18 cellular contexts compared by ENCODE assay signal in the genomic region with DNA sequence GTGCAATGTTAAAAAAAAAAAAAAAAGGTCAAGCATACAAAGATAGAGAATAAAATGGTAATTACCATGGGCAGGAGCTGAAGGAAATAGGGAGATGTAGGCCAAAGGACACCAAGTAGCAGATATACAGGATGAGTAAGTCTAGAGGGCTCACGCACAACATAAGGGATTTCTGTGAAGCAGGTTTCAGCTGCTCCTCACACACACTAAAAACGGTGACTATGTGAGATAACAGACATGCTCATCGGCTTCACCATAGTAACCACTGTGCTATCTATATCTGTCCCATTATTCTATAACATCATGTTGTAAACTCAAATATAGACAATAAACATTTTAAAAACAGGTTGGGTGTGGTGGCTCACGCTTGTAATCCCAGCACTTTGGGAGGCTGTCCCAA.
"Had no signal": no experiment of that assay in that cellular context is flagged by ENCODE, and none has a peak within 500 bp of the region (broad histone marks: within the 10 kb centered on the region; RNA-seq: fewer than 3 reads in every experiment).

No MANE protein-coding gene starts in this region.

- H3K27ac ChIP-seq: coronary artery, esophagus squamous epithelium, left lung, neutrophil had no signal

- ATAC-seq: left lung had no signal

- H3K4me3 Mint-ChIP-seq: naive thymus-derived CD4-positive, alpha-beta T cell; T-helper 1 cell treated with Interleukin-12 subunit alpha and Interleukin-12 subunit beta and Interleukin-4 antibody, amounts not matched to agents 30 μg/mL and 1 μg/mL, for 36 hours; type B pancreatic cell had no signal

- DNase-seq: activated CD4-positive, alpha-beta T cell treated with anti-CD3 and anti-CD28 coated beads, Interleukin-2, amount 50 U/mL, for 1 hour; activated CD4-positive, CD25-positive, alpha-beta regulatory T cell; central memory CD4-positive, alpha-beta T cell; effector CD4-positive, alpha-beta T cell; esophagus squamous epithelium; hippocampal formation; kidney; left lung; mammary epithelial cell; naive thymus-derived CD4-positive, alpha-beta T cell; SIG-M5; stimulated activated CD4-positive, alpha-beta T cell treated with anti-CD3 and anti-CD28 coated beads, Interleukin-12 subunit alpha, Interleukin-12 subunit beta, amount 100 ng/mL, for 4 hours; stimulated activated naive CD4-positive, alpha-beta T cell had no signal

- H3K9me3 Mint-ChIP-seq: brain; T-helper 1 cell treated with Interleukin-12 subunit alpha and Interleukin-12 subunit beta and Interleukin-4 antibody, amounts not matched to agents 30 μg/mL and 1 μg/mL, for 36 hours; type B pancreatic cell had no signal

- H3K27ac Mint-ChIP-seq: T-helper 1 cell treated with Interleukin-12 subunit alpha and Interleukin-12 subunit beta and Interleukin-4 antibody, amounts not matched to agents 30 μg/mL and 1 μg/mL, for 36 hours; type B pancreatic cell had no signal

- H3K27me3 Mint-ChIP-seq: brain; naive thymus-derived CD4-positive, alpha-beta T cell; type B pancreatic cell had no signal
